ENCODE assay signal across 17 cellular contexts in the genomic region with DNA sequence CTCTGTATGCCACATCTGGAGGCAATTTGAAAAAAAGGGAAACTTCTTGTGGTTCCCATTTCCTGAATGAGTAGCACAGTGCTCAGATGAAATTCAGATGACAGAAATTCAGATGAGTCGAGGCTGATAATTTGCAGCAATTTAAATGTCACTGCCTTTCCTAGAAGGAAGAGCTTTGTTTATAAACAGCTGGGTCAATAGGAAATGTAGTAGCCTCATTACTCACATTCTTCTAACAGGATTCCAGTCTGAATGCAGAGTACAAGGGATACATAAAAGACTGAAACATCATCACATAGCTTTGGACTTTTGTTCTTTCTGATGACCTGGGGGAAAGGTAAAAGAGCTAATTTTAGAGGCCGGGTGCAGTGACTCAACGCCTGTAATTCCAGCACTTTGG. TPM values are rescaled to one million over a fixed set of nuclear protein-coding genes. Genes with fewer than 3 reads are reported as not detected.
DNase-seq lines count a peak whose midpoint lies in the region; ATAC-seq, FAIRE-seq and TF ChIP-seq lines count a peak whose summit lies in the region.
"Had no signal": no experiment of that assay in that cellular context is flagged by ENCODE, and none has a peak within 500 bp of the region (broad histone marks: within the 10 kb centered on the region; RNA-seq: fewer than 3 reads in every experiment).

No MANE protein-coding gene starts in this region.

- no peaks in the 10 kb centered on the region for H3K9me3 ChIP-seq in astrocyte (ENCODE audit: insufficient read depth, low read depth, low read length)

- no peak overlapping the region for H3K4me3 ChIP-seq in BJ (ENCODE audit: low read depth, low read length)
- no peak overlapping the region for H3K4me3 ChIP-seq in astrocyte (ENCODE audit: insufficient read depth, low read depth, low read length)
- H3K4me3 ChIP-seq: cardiac muscle cell had no signal

- H3K36me3 ChIP-seq in BJ (ENCODE audit: control insufficient read depth, insufficient read depth, low read length) (no peaks in the 10 kb centered on the region), astrocyte (ENCODE audit: insufficient read depth, low read length) (no peaks in the 10 kb centered on the region)
- H3K36me3 ChIP-seq: cardiac muscle cell, WERI-Rb-1 had no signal

- H3K4me2 ChIP-seq in astrocyte (ENCODE audit: low read length) = peak overlapping the region; percentile 41

- H3K27me3 Mint-ChIP-seq in astrocyte (ENCODE audit: low read depth, unreplicated experiment) = no peaks in the 10 kb centered on the region
- H3K27me3 Mint-ChIP-seq in activated CD8-positive, alpha-beta T cell treated with anti-CD3 and anti-CD28 coated beads for 36 hours = peaks cover 2% of the 10 kb centered on the region

- no peak overlapping the region for H3K27ac Mint-ChIP-seq in astrocyte (ENCODE audit: unreplicated experiment)
- H3K27ac Mint-ChIP-seq in activated CD8-positive, alpha-beta T cell treated with anti-CD3 and anti-CD28 coated beads for 36 hours = no peak overlapping the region
- H3K27ac Mint-ChIP-seq: B cell had no signal

- ATAC-seq in activated CD8-positive, alpha-beta T cell treated with anti-CD3 and anti-CD28 coated beads for 36 hours = no peak
- no peak for ATAC-seq in GM21381 (IDR thresholded peaks at IDR 0.05; ENCODE audit: unreplicated experiment)

- no peak overlapping the region for H3K27ac ChIP-seq in astrocyte (ENCODE audit: low read depth, low read length)
- H3K27ac ChIP-seq: cardiac muscle cell, WERI-Rb-1 had no signal

- TF ChIP-seq CTCF in BJ (IDR thresholded peaks at IDR 0.05; ENCODE audit: insufficient read depth, low read depth, low read length) = no peak
- TF ChIP-seq CTCF in astrocyte (IDR thresholded peaks at IDR 0.05; ENCODE audit: insufficient read depth, low read depth, low read length) = no peak
- no peak for TF ChIP-seq CTCF in activated CD8-positive, alpha-beta T cell treated with anti-CD3 and anti-CD28 coated beads for 36 hours (IDR thresholded peaks at IDR 0.05)

- H3K9ac ChIP-seq in astrocyte (ENCODE audit: low read length) = no peak overlapping the region

- H3K79me2 ChIP-seq in astrocyte (ENCODE audit: insufficient read depth, low read length) = no peaks in the 10 kb centered on the region

- POLR2A ChIA-PET in BJ (lab: Charles Lee) = no interaction called here
- POLR2A ChIA-PET in activated CD8-positive, alpha-beta T cell treated with anti-CD3 and anti-CD28 coated beads for 36 hours (lab: Charles Lee) = no interaction called here

- peak; percentile 89 for FAIRE-seq in astrocyte (lab: Jason Lieb, UNC)
- FAIRE-seq: kidney had no signal

- no peaks in the 10 kb centered on the region for H4K20me1 ChIP-seq in astrocyte (ENCODE audit: insufficient read depth, low read length)

- H3K4me3 Mint-ChIP-seq in astrocyte (ENCODE audit: unreplicated experiment) = no peak overlapping the region
- H3K4me3 Mint-ChIP-seq in activated CD8-positive, alpha-beta T cell treated with anti-CD3 and anti-CD28 coated beads for 36 hours = no peak overlapping the region
- H3K4me3 Mint-ChIP-seq: B cell had no signal

- no peaks in the 10 kb centered on the region; the same call in 1 of the 2 replicates for H3K27me3 ChIP-seq in BJ (ENCODE audit: control insufficient read depth, insufficient read depth, low read length)
- H3K27me3 ChIP-seq in astrocyte (ENCODE audit: insufficient read depth, low read length) = no peaks in the 10 kb centered on the region
- H3K27me3 ChIP-seq: cardiac muscle cell had no signal

- no peaks in the 10 kb centered on the region for H3K36me3 Mint-ChIP-seq in astrocyte (ENCODE audit: low read depth, unreplicated experiment)
- H3K36me3 Mint-ChIP-seq in activated CD8-positive, alpha-beta T cell treated with anti-CD3 and anti-CD28 coated beads for 36 hours (ENCODE audit: low read depth) = no peaks in the 10 kb centered on the region

- peaks cover 20% of the 10 kb centered on the region for H3K4me1 ChIP-seq in astrocyte (ENCODE audit: insufficient read depth, low read length)

- no peaks in the 10 kb centered on the region for H3K9me3 Mint-ChIP-seq in astrocyte (ENCODE audit: unreplicated experiment)
- H3K9me3 Mint-ChIP-seq in activated CD8-positive, alpha-beta T cell treated with anti-CD3 and anti-CD28 coated beads for 36 hours = no peaks in the 10 kb centered on the region

- DNase-seq in BJ (ENCODE audit: low read depth) (peak; percentile 61), HS-5 (ENCODE audit: low read depth) (peak; percentile 77), astrocyte (ENCODE audit: low read depth) (peak; percentile 58), kidney tubule cell (ENCODE audit: low spot score) (peak; percentile 77), DMS153 (lab: John Stamatoyannopoulos, UW) (no peak)
- no peak for DNase-seq in activated CD8-positive, alpha-beta T cell treated with anti-CD3 and anti-CD28 coated beads for 36 hours
- DNase-seq in activated naive CD4-positive, alpha-beta T cell (lab: John Stamatoyannopoulos, UW) = no peak
- DNase-seq: activated naive CD4-positive, alpha-beta T cell treated with Interleukin-2 at 50 U/mL for 16 hours; glutamatergic neuron; kidney; NCI-H1417; NCI-H2227 treated with DMSO at 0.1 percent for 48 hours; stimulated activated CD4-positive, alpha-beta T cell treated with anti-CD3 and anti-CD28 coated beads, Interleukin-12 subunit alpha, Interleukin-12 subunit beta, amount 100 ng/mL, for 4 hours; WERI-Rb-1 had no signal

- peaks cover 18% of the 10 kb centered on the region for H3K4me1 Mint-ChIP-seq in astrocyte (ENCODE audit: low read depth, unreplicated experiment)
- H3K4me1 Mint-ChIP-seq in activated CD8-positive, alpha-beta T cell treated with anti-CD3 and anti-CD28 coated beads for 36 hours (ENCODE audit: low read depth) = peaks cover 4% of the 10 kb centered on the region
- H3K4me1 Mint-ChIP-seq: B cell had no signal

- intact Hi-C loops in activated CD8-positive, alpha-beta T cell treated with anti-CD3 and anti-CD28 coated beads for 36 hours (cut with micrococcal nuclease) = no loop called here

- CTCF ChIA-PET in BJ (lab: Yijun Ruan, JAX) = interaction anchor here (1.0 to 1.3 kb wide), 3 partner anchors 12 to 125 kb away, joined by 4 to 5 read pairs (median 4); a partner anchor contains a TSS
- CTCF ChIA-PET in activated CD8-positive, alpha-beta T cell treated with anti-CD3 and anti-CD28 coated beads for 36 hours (lab: Charles Lee) = interaction anchor here (0.8 kb wide), 1 partner anchor 70 kb away, joined by 3 read pairs; no protein-coding TSS in a partner anchor

- H2AFZ ChIP-seq in astrocyte (ENCODE audit: low read depth, low read length) = no peak overlapping the region

RNA-seq across cellular contexts. Expression of a gene that starts 11.3 kb away (rescaled TPM):
- polyA plus RNA-seq in BJ (2011; rRNA removed) = 17.8 and 18.8 TPM in 2 replicates
- polyA minus RNA-seq in BJ (2011; rRNA and poly(A)+ RNA removed) = 14.5 and 17.2 TPM in 2 replicates
- 49.3 and 55.0 TPM in 2 replicates for total RNA-seq in astrocyte
- total RNA-seq in activated CD8-positive, alpha-beta T cell treated with anti-CD3 and anti-CD28 coated beads for 36 hours = 1 to 10 TPM; 1.4 to 2.0 TPM

Comparison
In these comparisons a context has a peak if more than half of its experiments do, and no peak if none do; other contexts are left out.
1. DNase-seq: peak in BJ (single experiment), HS-5 (single experiment), astrocyte (single experiment) and kidney tubule cell (single experiment); none in activated CD8-positive, alpha-beta T cell treated with anti-CD3 and anti-CD28 coated beads for 36 hours (single experiment), DMS153 (single experiment) and activated naive CD4-positive, alpha-beta T cell (0 of 4).
2. RNA of a gene that starts 11.3 kb away (total RNA-seq): 49.3 to 55.0 TPM in astrocyte; 1.4 to 2.0 TPM in activated CD8-positive, alpha-beta T cell treated with anti-CD3 and anti-CD28 coated beads for 36 hours; every median in the first group is over 10 times any median in the second.